Comparison of ENCODE assay signal across 22 cellular contexts in genomic region chr6:162200945-162201692, GRCh38.
A peak's percentile ranks its signal among the peaks of the same experiment; 100 is the strongest.
DNase-seq lines count a peak whose midpoint lies in the region; ATAC-seq, FAIRE-seq and TF ChIP-seq lines count a peak whose summit lies in the region.
"Had no signal": no experiment of that assay in that cellular context is flagged by ENCODE, and none has a peak within 500 bp of the region (broad histone marks: within the 10 kb centered on the region; RNA-seq: fewer than 3 reads in every experiment).

No MANE protein-coding gene starts in this region.

- H3K27ac ChIP-seq in A549 = no peak overlapping the region
- H3K27ac ChIP-seq: KMS-11, RWPE1, SJCRH30 had no signal

- TF ChIP-seq RAD21 in A549 (conservative IDR thresholded peaks at IDR 0.05 in 1 of 2, IDR thresholded peaks at IDR 0.05 in 1 of 2) = no peak

- ATAC-seq in A549 = no peak
- ATAC-seq in left ventricle myocardium superior = peak; percentile 57
- ATAC-seq in omental fat pad (ENCODE audit: low FRiP score) = peak; percentile 41
- no peak for ATAC-seq in activated CD4-positive, CD25-positive, alpha-beta regulatory T cell treated with anti-CD3 and anti-CD28 coated beads, Interleukin-2, amount 50 U/mL, for 24 hours
- ATAC-seq: PC-3 had no signal

- no peak overlapping the region for H3K4me3 ChIP-seq in A549
- H3K4me3 ChIP-seq: SJCRH30 had no signal

- TF ChIP-seq EP300 in A549 (IDR thresholded peaks at IDR 0.05) = no peak

- TF ChIP-seq POLR2A in A549 (IDR thresholded peaks at IDR 0.05; ENCODE audit: low read length) = no peak

- H3K4me2 ChIP-seq in A549 = no peak overlapping the region
- H3K4me2 ChIP-seq: KMS-11 had no signal

- POLR2A ChIA-PET in A549 (lab: Yijun Ruan, JAX) = no interaction called here

- no peaks in the 10 kb centered on the region for H3K9me3 ChIP-seq in A549
- H3K9me3 ChIP-seq: Caco-2, SJCRH30 had no signal

- FAIRE-seq in A549 (lab: Jason Lieb, UNC) = no peak
- FAIRE-seq: A204.1 had no signal

- TF ChIP-seq CTCF in A549 (IDR thresholded peaks at IDR 0.05) (no peak), omental fat pad (IDR thresholded peaks at IDR 0.05) (no peak)

- CTCF ChIA-PET in A549 (lab: Yijun Ruan, JAX) = no interaction called here

- DNase-seq in A549 (ENCODE audit: low read depth in 1 of 2, low spot score in 1 of 2) = no peak
- DNase-seq in NCI-H69 (lab: John Stamatoyannopoulos, UW) = peak; percentile 61
- DNase-seq in left ventricle myocardium superior = no peak
- no peak for DNase-seq in omental fat pad (ENCODE audit: low spot score)
- DNase-seq in GM19240 (ENCODE audit: insufficient read length, low spot score) = no peak
- DNase-seq in activated CD4-positive, alpha-beta T cell treated with anti-CD3 and anti-CD28 coated beads, Interleukin-2, amount 50 U/mL, for 48 hours = no peak
- DNase-seq: Caco-2; CD4-positive, alpha-beta T cell; DMS153; GDM1; GOT3; NCI-H1417; NCI-H187 treated with DMSO at 0.1 percent for 48 hours; NCI-H2227 treated with DMSO at 0.1 percent for 48 hours; NCI-H510A treated with DMSO at 0.1 percent for 48 hours; NCI-H82; PC-3; SJCRH30 had no signal

- WGBS in A549 (ENCODE audit: missing lambda C conversion rate) = 80% methylated on average over 9 of the region's 9 CpGs

- no peaks in the 10 kb centered on the region for H3K4me1 ChIP-seq in A549
- H3K4me1 ChIP-seq: Caco-2, SJCRH30 had no signal

- intact Hi-C loops in left ventricle myocardium superior (cut with micrococcal nuclease) = no loop called here

TF ChIP-seq in A549, 52 proteins besides CTCF, POLR2A, EP300 and RAD21:
- TF ChIP-seq USF2 (IDR thresholded peaks at IDR 0.05) = no peak
- TF ChIP-seq MAFK (IDR thresholded peaks at IDR 0.05; ENCODE audit: partially characterized antibody) = peak; percentile 41

Comparison
In these comparisons a context has a peak if more than half of its experiments do, and no peak if none do; other contexts are left out.
1. ATAC-seq: peak in left ventricle myocardium superior (single experiment) and omental fat pad (single experiment); none in A549 (0 of 2) and activated CD4-positive, CD25-positive, alpha-beta regulatory T cell treated with anti-CD3 and anti-CD28 coated beads, Interleukin-2, amount 50 U/mL, for 24 hours (0 of 2).